ENCODE assay signal across 26 cellular contexts in the genomic region with DNA sequence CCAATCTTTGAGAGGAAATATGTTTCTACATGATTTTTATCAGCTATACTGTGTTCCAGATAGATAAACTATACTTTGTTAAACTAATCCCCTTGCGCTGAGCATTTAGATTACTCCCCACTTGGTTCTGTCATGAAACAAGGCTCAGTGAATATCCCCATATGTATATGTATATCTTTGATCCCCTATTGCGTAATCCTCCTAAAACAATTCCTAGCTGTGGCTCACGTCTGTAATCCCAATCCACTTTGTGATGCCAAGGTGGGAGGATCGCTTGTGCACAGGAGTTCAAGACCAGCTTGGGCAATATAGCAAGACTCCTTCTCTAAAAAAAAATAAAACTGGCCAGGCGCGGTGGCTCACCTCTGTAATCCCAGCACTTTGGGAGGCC. TPM values are rescaled to one million over a fixed set of nuclear protein-coding genes. Genes with fewer than 3 reads are reported as not detected.
DNase-seq lines count a peak whose midpoint lies in the region; ATAC-seq and TF ChIP-seq lines count a peak whose summit lies in the region.
"Had no signal": no experiment of that assay in that cellular context is flagged by ENCODE, and none has a peak within 500 bp of the region (broad histone marks: within the 10 kb centered on the region; RNA-seq: fewer than 3 reads in every experiment).

No MANE protein-coding gene starts in this region.

- H3K4me3 ChIP-seq in BLaER1 (no peak overlapping the region; the same call in 1 of the 2 replicates), thoracic aorta (peak overlapping the region; percentile 74), MG63 (no peak overlapping the region), heart right ventricle (no peak overlapping the region)
- H3K4me3 ChIP-seq: PC-9 had no signal

- H3K4me3 Mint-ChIP-seq in glutamatergic neuron (ENCODE audit: unreplicated experiment), result no peak overlapping the region
- H3K4me3 Mint-ChIP-seq: activated T-cell treated with anti-CD3 and anti-CD28 coated beads, Interleukin-2, amount 50 U/mL, for 72 hours had no signal

- DNase-seq in NCI-H82 treated with DMSO at 0.1 percent for 48 hours (lab: John Stamatoyannopoulos, UW; ENCODE audit: unreplicated experiment), result peak; percentile 56
- no peak for DNase-seq in glutamatergic neuron
- no peak for DNase-seq in thoracic aorta (ENCODE audit: low spot score)
- no peak for DNase-seq in islet precursor cell
- DNase-seq in MG63, result no peak
- DNase-seq in heart right ventricle, result no peak
- no peak for DNase-seq in activated CD4-positive, alpha-beta T cell treated with anti-CD3 and anti-CD28 coated beads for 48 hours
- DNase-seq: activated CD4-positive, alpha-beta T cell treated with anti-CD3 and anti-CD28 coated beads, Interleukin-2, amount 50 U/mL, for 1 hour; activated naive CD4-positive, alpha-beta T cell; activated T-cell treated with anti-CD3 and anti-CD28 coated beads, Interleukin-2, amount 50 U/mL, for 72 hours; amniotic stem cell; effector memory CD4-positive, alpha-beta T cell; heart left ventricle; left cardiac atrium; mesenchymal stem cell; NCI-H1048; NCI-H1694 treated with DMSO at 0.1 percent for 48 hours; NCI-H2171; NCI-H510A treated with DMSO at 0.1 percent for 48 hours; NK-92 treated with Interleukin-12 subunit alpha and Interleukin-12 subunit beta, amount 100 ng/mL, for 24 hours; PC-9; SHP77; stimulated activated naive CD4-positive, alpha-beta T cell had no signal

- H3K36me3 ChIP-seq in BLaER1 (0 out of 2 replicates have a peak, but pooled peaks cover 9% of the 10 kb centered on the region), thoracic aorta (peaks cover 3% of the 10 kb centered on the region), MG63 (no peaks in the 10 kb centered on the region; the same call in 1 of the 2 replicates), heart right ventricle (peaks cover 0 to 11% (median 0%) of the 10 kb centered on the region in 9 donors)
- H3K36me3 ChIP-seq: heart left ventricle had no signal

- H3K9me3 ChIP-seq in BLaER1, result no peaks in the 10 kb centered on the region
- H3K9me3 ChIP-seq in thoracic aorta, result no peaks in the 10 kb centered on the region
- H3K9me3 ChIP-seq in MG63, result no peaks in the 10 kb centered on the region
- no peaks in the 10 kb centered on the region for H3K9me3 ChIP-seq in heart right ventricle
- H3K9me3 ChIP-seq: heart left ventricle had no signal

- intact Hi-C loops in heart right ventricle (cut with DNase I), result loop anchor here in 2 of 10 donors (2.0 to 5.0 kb wide), 2 partner anchors 41 kb away; a partner anchor contains a TSS

- ATAC-seq in thoracic aorta (ENCODE audit: insufficient number of reproducible peaks, low FRiP score, low read depth) (no peak), heart right ventricle (no peak)
- ATAC-seq: activated T-cell treated with anti-CD3 and anti-CD28 coated beads, Interleukin-2, amount 50 U/mL, for 72 hours; heart left ventricle; left cardiac atrium had no signal

- H3K27ac Mint-ChIP-seq in glutamatergic neuron (ENCODE audit: unreplicated experiment), result peak overlapping the region; percentile 38
- H3K27ac Mint-ChIP-seq: activated T-cell treated with anti-CD3 and anti-CD28 coated beads, Interleukin-2, amount 50 U/mL, for 72 hours had no signal

- H3K4me1 Mint-ChIP-seq in glutamatergic neuron (ENCODE audit: low read depth, unreplicated experiment), result peaks cover 17% of the 10 kb centered on the region

- TF ChIP-seq CTCF in glutamatergic neuron (IDR thresholded peaks at IDR 0.05; ENCODE audit: partially characterized antibody, unreplicated experiment) (no peak), thoracic aorta (IDR thresholded peaks at IDR 0.05) (no peak), heart right ventricle (IDR thresholded peaks at IDR 0.05) (no peak)

- peak overlapping the region; percentile 97 for H3K4me2 ChIP-seq in BLaER1
- H3K4me2 ChIP-seq: PC-9 had no signal

- H3K27me3 Mint-ChIP-seq in glutamatergic neuron (ENCODE audit: unreplicated experiment), result peaks cover 12% of the 10 kb centered on the region

- H3K36me3 Mint-ChIP-seq in glutamatergic neuron (ENCODE audit: unreplicated experiment), result no peaks in the 10 kb centered on the region

- H4K20me1 ChIP-seq in BLaER1, result no peaks in the 10 kb centered on the region

- WGBS in heart right ventricle, 2 donors, result 91 to 96% methylated on average over 6 of the region's 6 CpGs

- H3K27ac ChIP-seq in BLaER1 (no peak overlapping the region), thoracic aorta (peak overlapping the region in 1 of 2 donors; percentile 96), heart right ventricle (no peak overlapping the region)
- H3K27ac ChIP-seq: HL-60, PC-9, VCaP had no signal

- H3K9me3 Mint-ChIP-seq in glutamatergic neuron (ENCODE audit: unreplicated experiment), result peaks cover 6% of the 10 kb centered on the region
- H3K9me3 Mint-ChIP-seq: activated T-cell treated with anti-CD3 and anti-CD28 coated beads, Interleukin-2, amount 50 U/mL, for 72 hours had no signal

- H3K27me3 ChIP-seq in BLaER1 (no peaks in the 10 kb centered on the region), thoracic aorta (replicated peaks; ENCODE audit: insufficient read depth) (no peaks in the 10 kb centered on the region), MG63 (no peaks in the 10 kb centered on the region), heart right ventricle (no peaks in the 10 kb centered on the region)
- H3K27me3 ChIP-seq: heart left ventricle had no signal

- H3K9ac ChIP-seq in BLaER1, result no peak overlapping the region

- H3K4me1 ChIP-seq in BLaER1 (peaks cover 51% of the 10 kb centered on the region), thoracic aorta (ENCODE audit: control insufficient read depth in 1 of 2, low read depth in 2 of 2) (peaks cover 32 to 57% of the 10 kb centered on the region in 2 donors), heart right ventricle (peaks cover 11 to 55% (median 47%) of the 10 kb centered on the region in 9 donors)

RNA-seq across cellular contexts. Expression of a gene that starts 2.7 kb away (rescaled TPM):
- total RNA-seq in glutamatergic neuron (ENCODE audit: unreplicated experiment) (4.4 TPM), thoracic aorta (10 to 100 TPM; 21.1 to 36.3 TPM), heart right ventricle (10 to 100 TPM; 14.7 to 38.9 (median 21.8) TPM)
- total RNA-seq in MG63 (2014; rRNA removed; shearing (Covaris generic); ENCODE audit: low replicate concordance), result not detected in 2 replicates
- polyA plus RNA-seq in heart right ventricle, result 10 to 100 TPM; 26.3 to 49.2 TPM

RNA-seq across cellular contexts. Expression of a gene that starts 23.9 kb away (rescaled TPM):
- total RNA-seq in glutamatergic neuron (ENCODE audit: unreplicated experiment), result 16.6 TPM
- total RNA-seq in thoracic aorta, result 10 to 100 TPM; 10.6 to 17.6 TPM
- 16.9 and 29.7 TPM in 2 replicates for total RNA-seq in MG63 (2014; rRNA removed; shearing (Covaris generic); ENCODE audit: low replicate concordance)
- total RNA-seq in heart right ventricle, result 10 to 100 TPM in 3 of 10 donors, 1 to 10 TPM in 7; 6.0 to 12.0 (median 8.8) TPM
- polyA plus RNA-seq in heart right ventricle, result 10 to 100 TPM in 1 of 2 donors, 1 to 10 TPM in 1; 5.0 to 14.2 TPM

RNA-seq across cellular contexts. Expression of a gene that starts 24.0 kb away (rescaled TPM):
- 63.6 TPM for total RNA-seq in glutamatergic neuron (ENCODE audit: unreplicated experiment)
- total RNA-seq in thoracic aorta, result 100 to 1,000 TPM in 1 of 2 donors, 10 to 100 TPM in 1; 75.7 to 106 TPM
- 14.5 and 22.4 TPM in 2 replicates for total RNA-seq in MG63 (2014; rRNA removed; shearing (Covaris generic); ENCODE audit: low replicate concordance)
- 10 to 100 TPM; 16.1 to 27.3 (median 20.6) TPM for total RNA-seq in heart right ventricle
- polyA plus RNA-seq in heart right ventricle, result 10 to 100 TPM; 12.7 to 20.6 TPM

RNA-seq across cellular contexts. Expression of a gene that starts 41.6 kb away (rescaled TPM):
- 93.0 TPM for total RNA-seq in glutamatergic neuron (ENCODE audit: unreplicated experiment)
- total RNA-seq in thoracic aorta, result 100 to 1,000 TPM; 125 to 161 TPM
- total RNA-seq in MG63 (2014; rRNA removed; shearing (Covaris generic); ENCODE audit: low replicate concordance), result 13.8 and 19.1 TPM in 2 replicates
- total RNA-seq in heart right ventricle, result 10 to 100 TPM; 15.2 to 45.1 (median 19.6) TPM
- 10 to 100 TPM; 13.2 to 41.7 TPM for polyA plus RNA-seq in heart right ventricle

RNA-seq across cellular contexts. Expression of a gene that starts 41.7 kb away (rescaled TPM):
- total RNA-seq in glutamatergic neuron (ENCODE audit: unreplicated experiment), result 19.5 TPM
- 10 to 100 TPM in 1 of 2 donors, 1 to 10 TPM in 1; 5.4 to 14.2 TPM for total RNA-seq in thoracic aorta
- 9.6 and 17.8 TPM in 2 replicates for total RNA-seq in MG63 (2014; rRNA removed; shearing (Covaris generic); ENCODE audit: low replicate concordance)
- 10 to 100 TPM in 7 of 10 donors, 1 to 10 TPM in 3; 8.9 to 20.3 (median 11.1) TPM for total RNA-seq in heart right ventricle
- 10 to 100 TPM; 10.9 to 12.7 TPM for polyA plus RNA-seq in heart right ventricle
